21 cellular contexts compared by ENCODE assay signal in genomic region chr4:11409632-11410031, GRCh38. TPM values are rescaled to one million over a fixed set of nuclear protein-coding genes. Genes with fewer than 3 reads are reported as not detected.
"Had no signal": no experiment of that assay in that cellular context is flagged by ENCODE, and none has a peak within 500 bp of the region (broad histone marks: within the 10 kb centered on the region; RNA-seq: fewer than 3 reads in every experiment).

No MANE protein-coding gene starts in this region.

- H3K27me3 ChIP-seq: MG63 had no signal

- DNase-seq: IMR-90, Karpas-422, KG1, MG63, NCI-H1092, NCI-H1105 treated with DMSO at 0.1 percent for 48 hours, NCI-H1417 treated with DMSO at 0.1 percent for 48 hours, NCI-H146, NCI-H187, NCI-H2029, NCI-H2171 treated with DMSO at 0.1 percent for 48 hours, NCI-H345, NCI-H446 treated with DMSO at 0.1 percent for 48 hours, NCI-H510A treated with DMSO at 0.1 percent for 48 hours, NCI-H526, NCI-H82, Right ventricle myocardium superior, RPMI8226, SJCRH30 had no signal

- ATAC-seq: HepG2, SK-N-SH treated with all-trans-retinoic acid at 6 μM for 48 hours had no signal

- H3K4me3 ChIP-seq: MG63, SJCRH30 had no signal

- H3K9me3 ChIP-seq: MG63, SJCRH30 had no signal

- H3K36me3 ChIP-seq: MG63, SJCRH30 had no signal

- H3K4me1 ChIP-seq: SJCRH30 had no signal

- H3K27ac ChIP-seq: SJCRH30 had no signal

RNA-seq across cellular contexts. Expression of gene HS3ST1, which starts 19.1 kb away (rescaled TPM):
- total RNA-seq: HepG2, IMR-90, SJCRH30 had no signal
